8 cellular contexts compared by ENCODE assay signal in genomic region chr3:150759947-150760346, GRCh38. TPM values are rescaled to one million over a fixed set of nuclear protein-coding genes. Genes with fewer than 3 reads are reported as not detected.
DNase-seq lines count a peak whose midpoint lies in the region; ATAC-seq and TF ChIP-seq lines count a peak whose summit lies in the region.

No MANE protein-coding gene starts in this region.

- H3K4me1 ChIP-seq in naive thymus-derived CD4-positive, alpha-beta T cell (ENCODE audit: control insufficient read depth in 2 of 2, insufficient read depth in 2 of 2, low read length in 2 of 2): peaks cover 22 to 29% of the 10 kb centered on the region in 2 donors

- peaks cover 2% of the 10 kb centered on the region for H3K36me3 Mint-ChIP-seq in IgD-negative memory B cell
- peaks cover 0 to 30% (median 7%) of the 10 kb centered on the region in 5 donors for H3K36me3 Mint-ChIP-seq in naive thymus-derived CD4-positive, alpha-beta T cell

- peak overlapping the region; percentile 81 to 98 (median 95) for H3K4me3 Mint-ChIP-seq in IgD-negative memory B cell
- peak overlapping the region; percentile 86 to 98 (median 95) for H3K4me3 Mint-ChIP-seq in naive thymus-derived CD4-positive, alpha-beta T cell

- H3K9me3 Mint-ChIP-seq in IgD-negative memory B cell: no peaks in the 10 kb centered on the region
- peaks cover 0 to 1% (median 0%) of the 10 kb centered on the region in 11 donors for H3K9me3 Mint-ChIP-seq in naive thymus-derived CD4-positive, alpha-beta T cell

- H3K36me3 ChIP-seq in naive thymus-derived CD4-positive, alpha-beta T cell (ENCODE audit: control insufficient read depth in 2 of 3, insufficient read depth in 3 of 3, low read length in 3 of 3): peaks cover 0 to 3% (median 0%) of the 10 kb centered on the region in 3 experiments

- TF ChIP-seq CTCF in AG04449 (IDR thresholded peaks at IDR 0.05; ENCODE audit: insufficient read depth, low read length, missing control alignments): no peak
- no peak for TF ChIP-seq CTCF in cardiac fibroblast (IDR thresholded peaks at IDR 0.05; ENCODE audit: low read depth, low read length)

- H3K27ac Mint-ChIP-seq in IgD-negative memory B cell: peak overlapping the region; percentile 74 to 96 (median 78)
- H3K27ac Mint-ChIP-seq in naive thymus-derived CD4-positive, alpha-beta T cell: peak overlapping the region; percentile 78 to 100 (median 93)

- ATAC-seq in naive thymus-derived CD4-positive, alpha-beta T cell: no peak
- ATAC-seq in HG03571 (IDR thresholded peaks at IDR 0.05; ENCODE audit: unreplicated experiment) (no peak), GM19395 (IDR thresholded peaks at IDR 0.05; ENCODE audit: unreplicated experiment) (no peak), GM21360 (IDR thresholded peaks at IDR 0.05; ENCODE audit: unreplicated experiment) (no peak)

- H3K9me3 ChIP-seq in naive thymus-derived CD4-positive, alpha-beta T cell (ENCODE audit: control insufficient read depth in 2 of 3, low read length in 3 of 3): no peaks in the 10 kb centered on the region

- CTCF ChIA-PET in AG04449 (lab: Yijun Ruan, JAX): interaction anchor here (0.6 to 1.2 kb wide), 2 partner anchors 24 to 38 kb away, joined by 3 read pairs; no protein-coding TSS in a partner anchor
- CTCF ChIA-PET in naive thymus-derived CD4-positive, alpha-beta T cell (lab: Charles Lee): interaction anchor here (0.6 to 2.0 kb wide), 2 partner anchors 28 to 406 kb away, joined by 3 to 5 read pairs; no protein-coding TSS in a partner anchor

- peaks cover 5% of the 10 kb centered on the region for H3K27me3 Mint-ChIP-seq in IgD-negative memory B cell
- H3K27me3 Mint-ChIP-seq in naive thymus-derived CD4-positive, alpha-beta T cell: no peaks in the 10 kb centered on the region

- peaks cover 39 to 56% (median 41%) of the 10 kb centered on the region in 3 donors for H3K4me1 Mint-ChIP-seq in IgD-negative memory B cell
- H3K4me1 Mint-ChIP-seq in naive thymus-derived CD4-positive, alpha-beta T cell: peaks cover 40 to 72% (median 67%) of the 10 kb centered on the region in 7 donors

- POLR2A ChIA-PET in AG04449 (lab: Yijun Ruan, JAX): interaction anchor here (0.6 kb wide), 1 partner anchor 56 kb away, joined by 4 read pairs; the partner anchor contains the start of gene ERICH6
- POLR2A ChIA-PET in naive thymus-derived CD4-positive, alpha-beta T cell (lab: Charles Lee): interaction anchor here (0.8 to 6.5 kb wide), 2 partner anchors 157 to 220 kb away, joined by 4 to 40 read pairs; partner anchors contain the start of gene SELENOT

- DNase-seq in AG04449 (ENCODE audit: low read depth, low spot score) (no peak), cardiac fibroblast (ENCODE audit: low read depth in 2 of 2) (no peak), GM03348 (ENCODE audit: low spot score) (no peak)
- no peak for DNase-seq in naive thymus-derived CD4-positive, alpha-beta T cell

- H3K27me3 ChIP-seq in naive thymus-derived CD4-positive, alpha-beta T cell (ENCODE audit: control insufficient read depth in 2 of 2, insufficient read depth in 2 of 2, low read length in 2 of 2): no peaks in the 10 kb centered on the region

- H3K27ac ChIP-seq in naive thymus-derived CD4-positive, alpha-beta T cell (ENCODE audit: low read depth, low read length): peak overlapping the region; percentile 99

- peak overlapping the region; percentile 89 for H3K4me3 ChIP-seq in AG04449 (ENCODE audit: low read depth, low read length)
- H3K4me3 ChIP-seq in cardiac fibroblast (replicated peaks in 1 of 2; ENCODE audit: low read depth in 2 of 2, low read length in 2 of 2): peak overlapping the region; percentile 88 to 94
- H3K4me3 ChIP-seq in naive thymus-derived CD4-positive, alpha-beta T cell (ENCODE audit: low read length): peak overlapping the region; percentile 81

- intact Hi-C loops in naive thymus-derived CD4-positive, alpha-beta T cell (cut with micrococcal nuclease): loop anchor here (1.0 to 10.0 kb wide), 14 partner anchors 9 to 1765 kb away; partner anchors contain the start of genes COMMD2 (in 1 of the 2), GPR171 (in 1 of the 2), GYG1 (in 1 of the 2) and HLTF (in 1 of the 2)

RNA-seq across cellular contexts. Expression of gene SIAH2, which starts 3.0 kb away (rescaled TPM):
- polyA plus RNA-seq in IgD-negative memory B cell: 23.1 TPM
- total RNA-seq in naive thymus-derived CD4-positive, alpha-beta T cell: 10 to 100 TPM; 19.8 to 39.2 (median 31.0) TPM
- polyA plus RNA-seq in naive thymus-derived CD4-positive, alpha-beta T cell: 10 to 100 TPM; 13.9 to 23.1 TPM

RNA-seq across cellular contexts. Expression of gene ERICH6, which starts 56.2 kb away (rescaled TPM):
- 0.41 TPM for polyA plus RNA-seq in IgD-negative memory B cell
- total RNA-seq in naive thymus-derived CD4-positive, alpha-beta T cell: 1 to 10 TPM in 1 of 5 experiments, under 1 TPM in 4; 0.24 to 1.4 (median 0.53) TPM
- polyA plus RNA-seq in naive thymus-derived CD4-positive, alpha-beta T cell: not detected
